ENCODE assay signal across 1 cellular context in the genomic region with DNA sequence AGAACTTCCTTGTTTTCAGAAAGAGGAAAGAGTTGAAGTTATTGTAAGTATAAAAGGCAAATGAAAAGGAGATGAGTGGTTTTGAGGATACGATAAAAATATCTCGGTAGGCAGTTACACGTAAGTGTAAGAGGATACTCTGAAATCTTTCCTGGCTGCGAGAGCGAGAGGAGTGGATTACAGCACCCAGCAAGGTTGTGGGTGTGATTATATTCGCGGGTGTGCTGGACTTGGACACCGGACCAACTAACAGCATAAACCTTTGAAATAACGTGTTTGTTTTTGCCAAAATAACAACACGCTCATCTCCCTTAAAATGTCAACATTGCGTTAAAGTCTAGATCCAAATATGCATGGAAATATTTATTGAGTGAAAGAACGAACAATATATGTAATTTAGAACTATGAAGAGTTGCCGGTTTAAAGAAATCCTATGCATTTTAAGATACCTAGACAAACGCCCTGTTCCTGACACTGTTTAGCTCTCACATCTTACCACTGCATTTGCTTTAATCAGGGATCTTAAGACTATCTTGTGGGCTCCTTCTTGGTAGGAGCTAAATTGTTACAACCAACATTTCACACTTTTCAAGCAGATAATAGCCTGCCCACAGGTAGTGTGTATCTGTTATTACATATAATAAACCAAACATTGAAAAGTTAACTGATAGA.
TF ChIP-seq lines count a peak whose summit lies in the region.

No MANE protein-coding gene starts in this region.

TF ChIP-seq in IMR-90, 13 proteins besides CTCF, POLR2A, EP300 and RAD21:
- TF ChIP-seq, protein P1, sequence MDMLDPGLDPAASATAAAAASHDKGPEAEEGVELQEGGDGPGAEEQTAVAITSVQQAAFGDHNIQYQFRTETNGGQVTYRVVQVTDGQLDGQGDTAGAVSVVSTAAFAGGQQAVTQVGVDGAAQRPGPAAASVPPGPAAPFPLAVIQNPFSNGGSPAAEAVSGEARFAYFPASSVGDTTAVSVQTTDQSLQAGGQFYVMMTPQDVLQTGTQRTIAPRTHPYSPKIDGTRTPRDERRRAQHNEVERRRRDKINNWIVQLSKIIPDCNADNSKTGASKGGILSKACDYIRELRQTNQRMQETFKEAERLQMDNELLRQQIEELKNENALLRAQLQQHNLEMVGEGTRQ (IDR thresholded peaks at IDR 0.05; ENCODE audit: low read depth, low read length) = no peak
- no peak for TF ChIP-seq SMC3 (IDR thresholded peaks at IDR 0.05; ENCODE audit: low read depth, low read length)
- no peak for TF ChIP-seq CEBPB (IDR thresholded peaks at IDR 0.05; ENCODE audit: low read depth, low read length)
- TF ChIP-seq, protein P2, sequence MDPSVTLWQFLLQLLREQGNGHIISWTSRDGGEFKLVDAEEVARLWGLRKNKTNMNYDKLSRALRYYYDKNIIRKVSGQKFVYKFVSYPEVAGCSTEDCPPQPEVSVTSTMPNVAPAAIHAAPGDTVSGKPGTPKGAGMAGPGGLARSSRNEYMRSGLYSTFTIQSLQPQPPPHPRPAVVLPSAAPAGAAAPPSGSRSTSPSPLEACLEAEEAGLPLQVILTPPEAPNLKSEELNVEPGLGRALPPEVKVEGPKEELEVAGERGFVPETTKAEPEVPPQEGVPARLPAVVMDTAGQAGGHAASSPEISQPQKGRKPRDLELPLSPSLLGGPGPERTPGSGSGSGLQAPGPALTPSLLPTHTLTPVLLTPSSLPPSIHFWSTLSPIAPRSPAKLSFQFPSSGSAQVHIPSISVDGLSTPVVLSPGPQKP (IDR thresholded peaks at IDR 0.05; ENCODE audit: borderline replicate concordance, low read depth, low read length) = no peak
- no peak for TF ChIP-seq MAZ (IDR thresholded peaks at IDR 0.05; ENCODE audit: borderline replicate concordance, low read depth, low read length)
- no peak for TF ChIP-seq MXI1 (IDR thresholded peaks at IDR 0.05; ENCODE audit: borderline replicate concordance, low read depth, low read length)
- TF ChIP-seq FOS (IDR thresholded peaks at IDR 0.05; ENCODE audit: low read depth, low read length) = no peak
- no peak for TF ChIP-seq BHLHE40 (IDR thresholded peaks at IDR 0.05; ENCODE audit: low read depth, low read length)
- TF ChIP-seq NFE2L2 (IDR thresholded peaks at IDR 0.05; ENCODE audit: low read depth, low read length) = no peak
- no peak for TF ChIP-seq RFX5 (IDR thresholded peaks at IDR 0.05; ENCODE audit: low read depth, low read length)
- no peak for TF ChIP-seq CHD1 (IDR thresholded peaks at IDR 0.05; ENCODE audit: low read depth, low read length)
- no peak for TF ChIP-seq MAFK (IDR thresholded peaks at IDR 0.05; ENCODE audit: low read depth, low read length)
- TF ChIP-seq RCOR1 (IDR thresholded peaks at IDR 0.05; ENCODE audit: insufficient replicate concordance, low read length) = no peak
TF ChIP-seq in IMR-90: peak in this region for 0.
